In genomic region chr17:81221842-81222619, GRCh38 we compare ENCODE assay signal across 8 cellular contexts. TPM values are rescaled to one million over a fixed set of nuclear protein-coding genes. Genes with fewer than 3 reads are reported as not detected.
DNase-seq lines count a peak whose midpoint lies in the region; ATAC-seq and TF ChIP-seq lines count a peak whose summit lies in the region.

No MANE protein-coding gene starts in this region.

- no peaks in the 10 kb centered on the region for H3K36me3 Mint-ChIP-seq in IgD-negative memory B cell
- peaks cover 33% of the 10 kb centered on the region for H3K36me3 Mint-ChIP-seq in dendritic cell treated with granulocyte-macrophage colony-stimulating factor and Interleukin-4, amounts not matched to agents 40 ng/mL and 50 ng/mL, for 4 days (ENCODE audit: low read depth)
- peaks cover 0 to 2% (median 2%) of the 10 kb centered on the region in 3 donors for H3K36me3 Mint-ChIP-seq in naive thymus-derived CD8-positive, alpha-beta T cell

- intact Hi-C loops in dendritic cell treated with granulocyte-macrophage colony-stimulating factor and Interleukin-4, amounts not matched to agents 40 ng/mL and 50 ng/mL, for 4 days (cut with micrococcal nuclease) = loop anchor here (2.0 kb wide), 1 partner anchor 17 kb away; the partner anchor contains the start of genes NDUFAF8 and TEPSIN

- H3K9me3 Mint-ChIP-seq in IgD-negative memory B cell = no peaks in the 10 kb centered on the region
- H3K9me3 Mint-ChIP-seq in dendritic cell treated with granulocyte-macrophage colony-stimulating factor and Interleukin-4, amounts not matched to agents 40 ng/mL and 50 ng/mL, for 4 days = no peaks in the 10 kb centered on the region
- no peaks in the 10 kb centered on the region for H3K9me3 Mint-ChIP-seq in naive thymus-derived CD8-positive, alpha-beta T cell

- TF ChIP-seq CTCF in GM10248 (IDR thresholded peaks at IDR 0.05; ENCODE audit: control extremely low read depth, extremely low read depth, low read depth, missing control alignments) = no peak

- ATAC-seq in naive thymus-derived CD8-positive, alpha-beta T cell = no peak
- ATAC-seq in GM19328 (IDR thresholded peaks at IDR 0.05; ENCODE audit: unreplicated experiment) (no peak), GM21360 (IDR thresholded peaks at IDR 0.05; ENCODE audit: unreplicated experiment) (no peak)

- CTCF ChIA-PET in GM10248 (lab: Yijun Ruan, JAX) = interaction anchor here (0.9 to 1.6 kb wide), 7 partner anchors 15 to 297 kb away, joined by 3 to 4 read pairs (median 3); partner anchors contain the start of genes NDUFAF8, SLC38A10 and TEPSIN

- POLR2A ChIA-PET in naive thymus-derived CD8-positive, alpha-beta T cell (lab: Charles Lee) = interaction anchor here (1.0 to 2.8 kb wide), 5 partner anchors 12 to 768 kb away, joined by 3 to 43 read pairs (median 4); partner anchors contain the start of genes ACTG1, NDUFAF8 and TEPSIN
- POLR2A ChIA-PET in GM10248 (lab: Yijun Ruan, JAX) = interaction anchor here (0.5 to 1.3 kb wide), 4 partner anchors 17 to 1076 kb away, joined by 3 to 8 read pairs (median 4); partner anchors contain the start of genes ACTG1, NDUFAF8 and TEPSIN

- DNase-seq in AG20443 (ENCODE audit: low spot score) (peak; percentile 32), GM10248 (ENCODE audit: extremely low spot score) (no peak), dedifferentiated amniotic fluid mesenchymal stem cell (ENCODE audit: extremely low spot score) (no peak)
- DNase-seq in naive thymus-derived CD8-positive, alpha-beta T cell = no peak

- no peaks in the 10 kb centered on the region for H3K27me3 Mint-ChIP-seq in IgD-negative memory B cell
- H3K27me3 Mint-ChIP-seq in dendritic cell treated with granulocyte-macrophage colony-stimulating factor and Interleukin-4, amounts not matched to agents 40 ng/mL and 50 ng/mL, for 4 days = peaks cover 1% of the 10 kb centered on the region
- H3K27me3 Mint-ChIP-seq in naive thymus-derived CD8-positive, alpha-beta T cell = no peaks in the 10 kb centered on the region

- peaks cover 7 to 12% (median 10%) of the 10 kb centered on the region in 3 donors for H3K4me1 Mint-ChIP-seq in IgD-negative memory B cell
- peaks cover 27% of the 10 kb centered on the region for H3K4me1 Mint-ChIP-seq in dendritic cell treated with granulocyte-macrophage colony-stimulating factor and Interleukin-4, amounts not matched to agents 40 ng/mL and 50 ng/mL, for 4 days (ENCODE audit: low read depth)
- peaks cover 8 to 17% (median 16%) of the 10 kb centered on the region in 4 donors for H3K4me1 Mint-ChIP-seq in naive thymus-derived CD8-positive, alpha-beta T cell

- H3K4me3 Mint-ChIP-seq in IgD-negative memory B cell = peak overlapping the region; percentile 74 to 85 (median 78)
- H3K4me3 Mint-ChIP-seq in dendritic cell treated with granulocyte-macrophage colony-stimulating factor and Interleukin-4, amounts not matched to agents 40 ng/mL and 50 ng/mL, for 4 days = peak overlapping the region; percentile 78
- H3K4me3 Mint-ChIP-seq in naive thymus-derived CD8-positive, alpha-beta T cell = peak overlapping the region; percentile 18 to 84 (median 70)

- no peak overlapping the region for H3K27ac Mint-ChIP-seq in IgD-negative memory B cell
- H3K27ac Mint-ChIP-seq in dendritic cell treated with granulocyte-macrophage colony-stimulating factor and Interleukin-4, amounts not matched to agents 40 ng/mL and 50 ng/mL, for 4 days = peak overlapping the region; percentile 81
- peak overlapping the region in 1 of 10 donors; percentile 59 for H3K27ac Mint-ChIP-seq in naive thymus-derived CD8-positive, alpha-beta T cell

RNA-seq across cellular contexts. Expression of gene CEP131, which starts 0.7 kb away (rescaled TPM):
- 10.8 TPM for polyA plus RNA-seq in IgD-negative memory B cell
- 10 to 100 TPM; 10.3 to 12.0 TPM for total RNA-seq in naive thymus-derived CD8-positive, alpha-beta T cell
- 1 to 10 TPM; 1.1 to 4.4 (median 4.2) TPM for polyA plus RNA-seq in naive thymus-derived CD8-positive, alpha-beta T cell

RNA-seq across cellular contexts. Expression of gene TEPSIN, which starts 16.8 kb away (rescaled TPM):
- polyA plus RNA-seq in IgD-negative memory B cell = 15.3 TPM
- 100 to 1,000 TPM; 122 to 136 TPM for total RNA-seq in naive thymus-derived CD8-positive, alpha-beta T cell
- 1 to 10 TPM; 2.7 to 2.8 (median 2.8) TPM for polyA plus RNA-seq in naive thymus-derived CD8-positive, alpha-beta T cell

RNA-seq across cellular contexts. Expression of gene NDUFAF8, which starts 17.1 kb away (rescaled TPM):
- polyA plus RNA-seq in IgD-negative memory B cell = 91.8 TPM
- 10 to 100 TPM; 50.8 to 53.3 TPM for total RNA-seq in naive thymus-derived CD8-positive, alpha-beta T cell
- polyA plus RNA-seq in naive thymus-derived CD8-positive, alpha-beta T cell = 100 to 1,000 TPM in 2 of 3 donors, 10 to 100 TPM in 1; 85.2 to 135 (median 107) TPM

RNA-seq across cellular contexts. Expression of gene AATK, which starts 56.0 kb away (rescaled TPM):
- polyA plus RNA-seq in IgD-negative memory B cell = 0.29 TPM
- total RNA-seq in naive thymus-derived CD8-positive, alpha-beta T cell = under 1 TPM in 1 of 2 experiments, not detected in 1; 0.42 TPM
- polyA plus RNA-seq in naive thymus-derived CD8-positive, alpha-beta T cell = not detected

RNA-seq across cellular contexts. Expression of gene PVALEF, which starts 56.7 kb away (rescaled TPM):
- polyA plus RNA-seq in IgD-negative memory B cell = not detected
- not detected for total RNA-seq in naive thymus-derived CD8-positive, alpha-beta T cell
- not detected for polyA plus RNA-seq in naive thymus-derived CD8-positive, alpha-beta T cell
